ENCODE assay signal across 14 cellular contexts in the genomic region with DNA sequence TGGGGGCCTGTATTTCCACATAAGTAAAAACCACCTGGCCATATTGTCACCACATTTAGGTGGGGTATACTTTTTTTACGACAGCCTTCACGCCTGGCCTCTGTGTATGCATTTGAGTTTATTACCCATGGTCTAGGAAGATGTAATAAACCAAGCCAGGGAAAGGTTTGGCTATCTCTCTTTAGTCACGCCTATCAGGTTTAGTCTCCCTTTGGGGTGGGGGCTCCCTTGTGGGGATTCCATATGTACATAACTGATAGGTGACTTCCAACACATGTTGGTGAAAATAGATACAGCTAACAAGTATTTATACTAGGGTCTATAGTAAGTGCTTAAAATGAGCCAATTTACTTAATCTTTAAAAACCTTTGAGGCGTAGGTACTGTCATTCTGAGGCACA. TPM values are rescaled to one million over a fixed set of nuclear protein-coding genes. Genes with fewer than 3 reads are reported as not detected.
DNase-seq lines count a peak whose midpoint lies in the region; ATAC-seq and TF ChIP-seq lines count a peak whose summit lies in the region.
"Had no signal": no experiment of that assay in that cellular context is flagged by ENCODE, and none has a peak within 500 bp of the region (broad histone marks: within the 10 kb centered on the region; RNA-seq: fewer than 3 reads in every experiment).

No MANE protein-coding gene starts in this region.

- H3K9me3 Mint-ChIP-seq in activated naive CD4-positive, alpha-beta T cell treated with anti-CD3 and anti-CD28 coated beads for 36 hours, result no peaks in the 10 kb centered on the region

- peaks cover 41% of the 10 kb centered on the region for H3K36me3 Mint-ChIP-seq in activated naive CD4-positive, alpha-beta T cell treated with anti-CD3 and anti-CD28 coated beads for 36 hours (ENCODE audit: low read depth)

- H3K9me2 ChIP-seq in OCI-LY1 (ENCODE audit: low read depth, low read length), result no peaks in the 10 kb centered on the region

- no peak for TF ChIP-seq EP300 in suprapubic skin (IDR thresholded peaks at IDR 0.05)

- H3K79me2 ChIP-seq in OCI-LY1 (ENCODE audit: insufficient read depth, low read length) (peaks cover 85% of the 10 kb centered on the region), mammary epithelial cell (ENCODE audit: insufficient read depth, low read length) (peaks cover 95% of the 10 kb centered on the region)

- no peak for TF ChIP-seq POLR2A in suprapubic skin (IDR thresholded peaks at IDR 0.05)

- dilution Hi-C loops in mammary epithelial cell (cut with HindIII; ENCODE audit: low sequenced_read_pairs), result no loop called here

- H3K27me3 Mint-ChIP-seq in activated naive CD4-positive, alpha-beta T cell treated with anti-CD3 and anti-CD28 coated beads for 36 hours (ENCODE audit: low read depth), result no peaks in the 10 kb centered on the region

- CTCF ChIA-PET in activated naive CD4-positive, alpha-beta T cell treated with anti-CD3 and anti-CD28 coated beads for 36 hours (lab: Charles Lee), result no interaction called here
- CTCF ChIA-PET in mammary epithelial cell (lab: Charles Lee; ENCODE audit: low non-redundant PET), result no interaction called here

- in situ Hi-C loops in mammary epithelial cell (cut with MboI; ENCODE audit: low sequenced_read_pairs in 2 of 2), result no loop called here

- peak overlapping the region; percentile 16 for H3K4me3 Mint-ChIP-seq in activated naive CD4-positive, alpha-beta T cell treated with anti-CD3 and anti-CD28 coated beads for 36 hours

- BruUV-seq in mammary epithelial cell (replicated peaks; lab: Mats Ljungman, UMichigan), result no TSS peak

- peak overlapping the region; percentile 76 for H3K4me3 ChIP-seq in OCI-LY1 (ENCODE audit: low read depth, low read length, poor library complexity, severe bottlenecking)
- no peak overlapping the region for H3K4me3 ChIP-seq in mammary epithelial cell (replicated peaks in 1 of 3; ENCODE audit: insufficient read depth in 1 of 3, low read depth in 2 of 3, low read length in 3 of 3)
- peak overlapping the region; percentile 81 for H3K4me3 ChIP-seq in psoas muscle
- H3K4me3 ChIP-seq in suprapubic skin, result no peak overlapping the region
- H3K4me3 ChIP-seq: esophagus muscularis mucosa had no signal

- 97% methylated on average over 4 of the region's 4 CpGs for WGBS in mammary epithelial cell (ENCODE audit: low coverage, missing lambda C conversion rate)
- WGBS in psoas muscle, 3 donors, result 72 to 78% (median 77%) methylated on average over 4 of the region's 4 CpGs
- 67% methylated on average over 4 of the region's 4 CpGs for WGBS in suprapubic skin

- H3K9me3 ChIP-seq in OCI-LY1 (ENCODE audit: low read length) (no peaks in the 10 kb centered on the region), mammary epithelial cell (replicated peaks; ENCODE audit: insufficient read depth, low read length) (no peaks in the 10 kb centered on the region), psoas muscle (no peaks in the 10 kb centered on the region), suprapubic skin (no peaks in the 10 kb centered on the region)
- H3K9me3 ChIP-seq: BE2C, esophagus muscularis mucosa had no signal

- H4K20me1 ChIP-seq in OCI-LY1 (ENCODE audit: insufficient read depth, low read length) (peaks cover 17% of the 10 kb centered on the region), mammary epithelial cell (ENCODE audit: insufficient read depth, low read length) (peaks cover 57% of the 10 kb centered on the region)

- intact Hi-C loops in activated naive CD4-positive, alpha-beta T cell treated with anti-CD3 and anti-CD28 coated beads for 36 hours (cut with micrococcal nuclease), result loop anchor here (10.0 kb wide), 1 partner anchor 158 kb away; a partner anchor contains a TSS
- intact Hi-C loops in mammary epithelial cell (cut with micrococcal nuclease) (no loop called here), psoas muscle (cut with DNase I) (no loop called here)

- H3K27me3 ChIP-seq in OCI-LY1 (ENCODE audit: insufficient read depth, low read length) (no peaks in the 10 kb centered on the region), mammary epithelial cell (ENCODE audit: insufficient read depth, low read length) (no peaks in the 10 kb centered on the region), psoas muscle (ENCODE audit: insufficient read depth in 3 of 3, low read length in 2 of 3) (no peaks in the 10 kb centered on the region), suprapubic skin (no peaks in the 10 kb centered on the region)
- H3K27me3 ChIP-seq: BE2C, esophagus muscularis mucosa had no signal

- H3K4me1 ChIP-seq in OCI-LY1 (ENCODE audit: insufficient read depth, low read length, severe bottlenecking) (peaks cover 80% of the 10 kb centered on the region), mammary epithelial cell (ENCODE audit: insufficient read depth, low read length) (peaks cover 34% of the 10 kb centered on the region), psoas muscle (peaks cover 82% of the 10 kb centered on the region), suprapubic skin (peaks cover 78% of the 10 kb centered on the region)
- H3K4me1 ChIP-seq: BE2C had no signal

- H2AFZ ChIP-seq in OCI-LY1 (ENCODE audit: low read length) (no peak overlapping the region), mammary epithelial cell (ENCODE audit: low read depth, low read length) (no peak overlapping the region)

- no peak overlapping the region for H3K27ac Mint-ChIP-seq in activated naive CD4-positive, alpha-beta T cell treated with anti-CD3 and anti-CD28 coated beads for 36 hours

- H3K27ac ChIP-seq in OCI-LY1 (ENCODE audit: low read depth, low read length, poor library complexity, severe bottlenecking) (no peak overlapping the region), mammary epithelial cell (ENCODE audit: insufficient read depth, low read depth, low read length) (no peak overlapping the region), psoas muscle (no peak overlapping the region), suprapubic skin (no peak overlapping the region)
- H3K27ac ChIP-seq: esophagus muscularis mucosa had no signal

- H3K36me3 ChIP-seq in OCI-LY1 (ENCODE audit: insufficient read depth, low read length), result peaks cover 84% of the 10 kb centered on the region
- H3K36me3 ChIP-seq in mammary epithelial cell (ENCODE audit: insufficient read depth, low read length), result peaks cover 25% of the 10 kb centered on the region
- peaks cover 2 to 8% of the 10 kb centered on the region in 2 donors for H3K36me3 ChIP-seq in psoas muscle (ENCODE audit: insufficient read depth in 1 of 2, low read depth in 1 of 2)
- peaks cover 2% of the 10 kb centered on the region for H3K36me3 ChIP-seq in suprapubic skin

- no peak for ATAC-seq in psoas muscle
- ATAC-seq: Right ventricle myocardium inferior had no signal

- peaks cover 74% of the 10 kb centered on the region for H3K4me1 Mint-ChIP-seq in activated naive CD4-positive, alpha-beta T cell treated with anti-CD3 and anti-CD28 coated beads for 36 hours (ENCODE audit: low read depth)

- no peak for TF ChIP-seq CTCF in OCI-LY1 (IDR thresholded peaks at IDR 0.05; ENCODE audit: low read length)
- no peak for TF ChIP-seq CTCF in mammary epithelial cell (conservative IDR thresholded peaks at IDR 0.05 in 1 of 2, IDR thresholded peaks at IDR 0.05 in 1 of 2; ENCODE audit: extremely low read depth in 1 of 2, insufficient read depth in 1 of 2, low read depth in 1 of 2, low read length in 2 of 2)
- no peak for TF ChIP-seq CTCF in psoas muscle (IDR thresholded peaks at IDR 0.05)
- TF ChIP-seq CTCF in suprapubic skin (IDR thresholded peaks at IDR 0.05), result no peak

- H3K4me2 ChIP-seq in OCI-LY1 (ENCODE audit: low read length) (peak overlapping the region; percentile 88), mammary epithelial cell (ENCODE audit: insufficient read depth, low read depth, low read length) (peak overlapping the region; percentile 93)

- no peak for DNase-seq in activated naive CD4-positive, alpha-beta T cell treated with anti-CD3 and anti-CD28 coated beads for 36 hours
- no peak for DNase-seq in activated naive CD4-positive, alpha-beta T cell treated with anti-CD3 and anti-CD28 coated beads, Interleukin-2, amount 50 U/mL, for 16 hours
- no peak for DNase-seq in mammary epithelial cell
- no peak for DNase-seq in psoas muscle
- DNase-seq in suprapubic skin (ENCODE audit: low spot score in 2 of 2), result no peak
- no peak for DNase-seq in stimulated activated CD4-positive, alpha-beta T cell treated with anti-CD3 and anti-CD28 coated beads, Interleukin-12 subunit alpha, Interleukin-12 subunit beta, amount 100 ng/mL, for 4 hours
- no peak for DNase-seq in germinal center (ENCODE audit: low spot score)
- DNase-seq: activated CD4-positive, alpha-beta T cell treated with anti-CD3 and anti-CD28 coated beads, Interleukin-2, amount 50 U/mL, for 4 hours; BE2C; NCI-H345; stimulated activated naive CD4-positive, alpha-beta T cell treated with Interleukin-2 at 50 U/mL for 16 hours had no signal

- H3K9ac ChIP-seq in OCI-LY1 (ENCODE audit: low read length) (no peak overlapping the region; the same call in 1 of the 2 replicates), mammary epithelial cell (ENCODE audit: insufficient read depth, low read length) (no peak overlapping the region)

- no peaks in the 10 kb centered on the region for H3F3A ChIP-seq in OCI-LY1 (ENCODE audit: insufficient read depth, low read length)

RNA-seq across cellular contexts. Expression of a gene that starts 4.2 kb away (rescaled TPM):
- 1,000 to 10,000 TPM; 1,773 to 1,887 TPM for total RNA-seq in activated naive CD4-positive, alpha-beta T cell treated with anti-CD3 and anti-CD28 coated beads for 36 hours
- 100 to 1,000 TPM; 442 to 862 TPM for total RNA-seq in mammary epithelial cell
- polyA plus RNA-seq in mammary epithelial cell, result 1,097 TPM
- polyA minus RNA-seq in mammary epithelial cell, result 959 TPM
- 1,000 to 10,000 TPM in 1 of 4 donors, 100 to 1,000 TPM in 3; 878 to 1,236 (median 911) TPM for total RNA-seq in psoas muscle
- polyA plus RNA-seq in psoas muscle, result 1,000 to 10,000 TPM; 1,131 to 1,545 (median 1,272) TPM
- 100 to 1,000 TPM; 327 to 396 (median 357) TPM for total RNA-seq in suprapubic skin

RNA-seq across cellular contexts. Expression of a gene that starts 28.2 kb away (rescaled TPM):
- 100 to 1,000 TPM; 107 to 108 TPM for total RNA-seq in activated naive CD4-positive, alpha-beta T cell treated with anti-CD3 and anti-CD28 coated beads for 36 hours
- total RNA-seq in mammary epithelial cell, result 10 to 100 TPM; 17.5 to 45.1 TPM
- polyA plus RNA-seq in mammary epithelial cell, result 55.0 TPM
- polyA minus RNA-seq in mammary epithelial cell, result 13.2 TPM
- total RNA-seq in psoas muscle, result 10 to 100 TPM in 3 of 4 donors, 1 to 10 TPM in 1; 9.9 to 14.4 (median 10.8) TPM
- 10 to 100 TPM; 12.1 to 22.9 (median 15.1) TPM for polyA plus RNA-seq in psoas muscle
- total RNA-seq in suprapubic skin, result 10 to 100 TPM; 28.6 to 34.4 (median 29.9) TPM

RNA-seq across cellular contexts. Expression of a gene that starts 53.6 kb away (rescaled TPM):
- not detected for total RNA-seq in activated naive CD4-positive, alpha-beta T cell treated with anti-CD3 and anti-CD28 coated beads for 36 hours
- total RNA-seq in mammary epithelial cell (1 to 10 TPM in 1 of 2 donors, not detected in 1; 2.5 TPM), psoas muscle (not detected), suprapubic skin (under 1 TPM in 3 of 4 donors, not detected in 1; 0.38 to 0.98 (median 0.44) TPM)
- polyA plus RNA-seq in mammary epithelial cell (0.10 TPM), psoas muscle (under 1 TPM; 0.03 to 0.34 (median 0.14) TPM)
- polyA minus RNA-seq in mammary epithelial cell, result not detected
- total RNA-seq: Right ventricle myocardium inferior had no signal

Comparison
In these comparisons a context has a peak if more than half of its experiments do, and no peak if none do; other contexts are left out.
1. H3K4me3 ChIP-seq: peak in OCI-LY1 (single experiment) and psoas muscle (single experiment); none in mammary epithelial cell (0 of 3) and suprapubic skin (single experiment).